Comparison of ENCODE assay signal across 17 cellular contexts in genomic region chr6:128493877-128494276, GRCh38. TPM values are rescaled to one million over a fixed set of nuclear protein-coding genes. Genes with fewer than 3 reads are reported as not detected.
DNase-seq lines count a peak whose midpoint lies in the region; ATAC-seq and TF ChIP-seq lines count a peak whose summit lies in the region.
"Had no signal": no experiment of that assay in that cellular context is flagged by ENCODE, and none has a peak within 500 bp of the region (broad histone marks: within the 10 kb centered on the region; RNA-seq: fewer than 3 reads in every experiment).

No MANE protein-coding gene starts in this region.

- peak overlapping the region in 55 of 59 donors; percentile 6 to 95 (median 70) for H3K27ac ChIP-seq in dorsolateral prefrontal cortex
- H3K27ac ChIP-seq: HL-60 had no signal

- intact Hi-C loops in dorsolateral prefrontal cortex (cut with DNase I): no loop called here

- H3K4me3 ChIP-seq in dorsolateral prefrontal cortex: peak overlapping the region in 9 of 59 donors; percentile 19 to 51 (median 38)
- H3K4me3 ChIP-seq: left lung had no signal

- ATAC-seq in GM18508 (IDR thresholded peaks at IDR 0.05; ENCODE audit: insufficient read depth, unreplicated experiment): peak; percentile 71
- ATAC-seq in GM21390 (IDR thresholded peaks at IDR 0.05; ENCODE audit: unreplicated experiment): peak; percentile 53
- peak; percentile 42 for ATAC-seq in HG03159 (IDR thresholded peaks at IDR 0.05; ENCODE audit: unreplicated experiment)
- ATAC-seq: left lung; naive thymus-derived CD4-positive, alpha-beta T cell; stimulated activated naive B cell treated with anti-CD40 and anti-IgM and Interleukin-4, amounts not matched to agents 10 μg/mL and 1 μg/mL and 100 μg/mL, for 72 hours; T-cell had no signal

- H3K27me3 ChIP-seq in dorsolateral prefrontal cortex: no peaks in the 10 kb centered on the region
- H3K27me3 ChIP-seq: BE2C, left lung had no signal

- DNase-seq in dorsolateral prefrontal cortex: no peak
- no peak for DNase-seq in activated gamma-delta T cell treated with Interleukin-2 at 50 U/mL for 16 hours
- DNase-seq in stimulated activated CD4-positive, alpha-beta T cell treated with anti-CD3 and anti-CD28 coated beads, Interleukin-2, amount 100 ng/mL, for 24 hours: no peak
- DNase-seq in cerebellar nuclear complex (lab: John Stamatoyannopoulos, UW): no peak
- DNase-seq in HT-29 (ENCODE audit: low spot score): no peak
- DNase-seq: activated CD4-positive, CD25-positive, alpha-beta regulatory T cell treated with anti-CD3 and anti-CD28 coated beads, Interleukin-2, amount 50 U/mL, for 72 hours; BE2C; left lung; naive thymus-derived CD4-positive, alpha-beta T cell; stimulated activated CD4-positive, alpha-beta T cell treated with anti-CD3 and anti-CD28 coated beads, Interleukin-4, amount 100 ng/mL, for 1 hour; stimulated activated naive B cell treated with anti-CD40 and anti-IgM and Interleukin-4, amounts not matched to agents 10 μg/mL and 1 μg/mL and 100 μg/mL, for 72 hours; T-cell had no signal

- peak in 1 of 56 donors; percentile 0 for TF ChIP-seq CTCF in dorsolateral prefrontal cortex (IDR thresholded peaks at IDR 0.05 in 54 of 56, conservative IDR thresholded peaks at IDR 0.05 in 2 of 56; ENCODE audit: low read depth in 1 of 56, partially characterized antibody in 56 of 56)

RNA-seq across cellular contexts. Expression of gene PTPRK, which starts 26.5 kb away (rescaled TPM):
- total RNA-seq in dorsolateral prefrontal cortex: 100 to 1,000 TPM in 114 of 120 experiments, 10 to 100 TPM in 6; 83.1 to 211 (median 136) TPM
- total RNA-seq in HT-29 (2014; rRNA removed; shearing (Covaris generic)): 127 and 190 TPM in 2 replicates
- total RNA-seq: OCI-LY7 had no signal
